7 cellular contexts compared by ENCODE assay signal in the genomic region with DNA sequence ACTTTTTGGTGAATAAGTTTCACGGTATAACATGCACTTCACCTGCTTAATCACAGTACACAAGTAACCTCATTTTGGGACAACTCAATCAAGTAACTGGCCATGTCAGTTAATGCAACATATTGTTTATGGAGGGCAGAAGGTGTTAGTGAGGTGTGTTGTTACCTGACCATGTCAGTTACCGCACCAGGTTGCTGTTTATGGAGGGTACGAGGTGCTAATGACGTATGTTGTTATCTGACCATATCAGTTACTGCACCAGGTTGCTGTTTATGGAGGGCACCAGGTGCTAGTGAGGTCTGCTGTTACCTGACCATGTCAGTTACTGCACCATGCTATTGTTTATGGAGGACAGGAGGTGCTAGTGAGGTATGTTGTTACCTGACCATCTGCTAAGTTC.
"Had no signal": no experiment of that assay in that cellular context is flagged by ENCODE, and none has a peak within 500 bp of the region (broad histone marks: within the 10 kb centered on the region; RNA-seq: fewer than 3 reads in every experiment).

No MANE protein-coding gene starts in this region.

- H3K27ac Mint-ChIP-seq: HFFc6 had no signal

- ATAC-seq: HCT116, K562 had no signal

- FAIRE-seq: K562 had no signal

- DNase-seq: GM23248, GOT3, H7, HFFc6, IMR-90 had no signal
